Comparison of ENCODE assay signal across 2 cellular contexts in genomic region chr15:101123222-101123910, GRCh38.
TF ChIP-seq lines count a peak whose summit lies in the region.

No MANE protein-coding gene starts in this region.

TF ChIP-seq in IMR-90, 13 proteins besides CTCF, POLR2A, EP300 and RAD21:
- no peak for TF ChIP-seq ELK1 (IDR thresholded peaks at IDR 0.05; ENCODE audit: borderline replicate concordance, low read depth, low read length)
- TF ChIP-seq, protein P1, sequence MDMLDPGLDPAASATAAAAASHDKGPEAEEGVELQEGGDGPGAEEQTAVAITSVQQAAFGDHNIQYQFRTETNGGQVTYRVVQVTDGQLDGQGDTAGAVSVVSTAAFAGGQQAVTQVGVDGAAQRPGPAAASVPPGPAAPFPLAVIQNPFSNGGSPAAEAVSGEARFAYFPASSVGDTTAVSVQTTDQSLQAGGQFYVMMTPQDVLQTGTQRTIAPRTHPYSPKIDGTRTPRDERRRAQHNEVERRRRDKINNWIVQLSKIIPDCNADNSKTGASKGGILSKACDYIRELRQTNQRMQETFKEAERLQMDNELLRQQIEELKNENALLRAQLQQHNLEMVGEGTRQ (IDR thresholded peaks at IDR 0.05; ENCODE audit: low read depth, low read length) = peak; percentile 57

TF ChIP-seq in GM23338, 12 proteins besides CTCF, POLR2A, EP300 and RAD21:
- TF ChIP-seq POLR2AphosphoS5 (IDR thresholded peaks at IDR 0.05; ENCODE audit: low read depth) (no peak), CREB1 (CRISPR knock-in tag; IDR thresholded peaks at IDR 0.05; ENCODE audit: low read depth) (no peak), NANOG (IDR thresholded peaks at IDR 0.05; ENCODE audit: borderline replicate concordance) (no peak), ZNF114 (CRISPR knock-in tag; IDR thresholded peaks at IDR 0.05) (no peak), STAT1 (IDR thresholded peaks at IDR 0.05; ENCODE audit: unreplicated experiment) (no peak), ZNF331 (CRISPR knock-in tag; IDR thresholded peaks at IDR 0.05; ENCODE audit: low read depth) (no peak), ETS1 (IDR thresholded peaks at IDR 0.05) (no peak), EZH2 (IDR thresholded peaks at IDR 0.05; ENCODE audit: low read depth, unreplicated experiment) (no peak), EZH2phosphoT487 (IDR thresholded peaks at IDR 0.05; ENCODE audit: unreplicated experiment) (no peak), JUNB (IDR thresholded peaks at IDR 0.05; ENCODE audit: unreplicated experiment) (no peak), ZNF462 (CRISPR knock-in tag; IDR thresholded peaks at IDR 0.05) (no peak)
- TF ChIP-seq, protein P2, sequence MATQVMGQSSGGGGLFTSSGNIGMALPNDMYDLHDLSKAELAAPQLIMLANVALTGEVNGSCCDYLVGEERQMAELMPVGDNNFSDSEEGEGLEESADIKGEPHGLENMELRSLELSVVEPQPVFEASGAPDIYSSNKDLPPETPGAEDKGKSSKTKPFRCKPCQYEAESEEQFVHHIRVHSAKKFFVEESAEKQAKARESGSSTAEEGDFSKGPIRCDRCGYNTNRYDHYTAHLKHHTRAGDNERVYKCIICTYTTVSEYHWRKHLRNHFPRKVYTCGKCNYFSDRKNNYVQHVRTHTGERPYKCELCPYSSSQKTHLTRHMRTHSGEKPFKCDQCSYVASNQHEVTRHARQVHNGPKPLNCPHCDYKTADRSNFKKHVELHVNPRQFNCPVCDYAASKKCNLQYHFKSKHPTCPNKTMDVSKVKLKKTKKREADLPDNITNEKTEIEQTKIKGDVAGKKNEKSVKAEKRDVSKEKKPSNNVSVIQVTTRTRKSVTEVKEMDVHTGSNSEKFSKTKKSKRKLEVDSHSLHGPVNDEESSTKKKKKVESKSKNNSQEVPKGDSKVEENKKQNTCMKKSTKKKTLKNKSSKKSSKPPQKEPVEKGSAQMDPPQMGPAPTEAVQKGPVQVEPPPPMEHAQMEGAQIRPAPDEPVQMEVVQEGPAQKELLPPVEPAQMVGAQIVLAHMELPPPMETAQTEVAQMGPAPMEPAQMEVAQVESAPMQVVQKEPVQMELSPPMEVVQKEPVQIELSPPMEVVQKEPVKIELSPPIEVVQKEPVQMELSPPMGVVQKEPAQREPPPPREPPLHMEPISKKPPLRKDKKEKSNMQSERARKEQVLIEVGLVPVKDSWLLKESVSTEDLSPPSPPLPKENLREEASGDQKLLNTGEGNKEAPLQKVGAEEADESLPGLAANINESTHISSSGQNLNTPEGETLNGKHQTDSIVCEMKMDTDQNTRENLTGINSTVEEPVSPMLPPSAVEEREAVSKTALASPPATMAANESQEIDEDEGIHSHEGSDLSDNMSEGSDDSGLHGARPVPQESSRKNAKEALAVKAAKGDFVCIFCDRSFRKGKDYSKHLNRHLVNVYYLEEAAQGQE (IDR thresholded peaks at IDR 0.05; ENCODE audit: unreplicated experiment) = no peak
